In genomic region chr10:117078168-117078837, GRCh38 we compare ENCODE assay signal across 1 cellular context.
TF ChIP-seq lines count a peak whose summit lies in the region.

No MANE protein-coding gene starts in this region.

TF ChIP-seq in HCT116, 20 proteins besides CTCF, POLR2A, EP300 and RAD21 (continued from another document):
- TF ChIP-seq REST (IDR thresholded peaks at IDR 0.05; ENCODE audit: low read depth) = no peak
- peak; percentile 51 for TF ChIP-seq YY1 (IDR thresholded peaks at IDR 0.05; ENCODE audit: extremely low read depth, insufficient replicate concordance, low read depth, low read length)
- TF ChIP-seq JUND (IDR thresholded peaks at IDR 0.05) = peak; percentile 99
- no peak for TF ChIP-seq ZFX (IDR thresholded peaks at IDR 0.05)
- TF ChIP-seq CEBPB (IDR thresholded peaks at IDR 0.05; ENCODE audit: low read depth) = peak; percentile 90
- TF ChIP-seq POLR2AphosphoS5 (IDR thresholded peaks at IDR 0.05; ENCODE audit: low read depth, low read length) = peak; percentile 65; the same call in 1 of the 2 replicates
